1 cellular context compared by ENCODE assay signal in genomic region chr14:68936980-68937379, GRCh38.
TF ChIP-seq lines count a peak whose summit lies in the region.

No MANE protein-coding gene starts in this region.

TF ChIP-seq in WTC11, 78 proteins besides CTCF, POLR2A, EP300 and RAD21 (continued from another document):
- TF ChIP-seq CREM (CRISPR knock-in tag; IDR thresholded peaks at IDR 0.05) (no peak), GTF2I (CRISPR knock-in tag; conservative IDR thresholded peaks at IDR 0.05) (no peak), RORB (CRISPR knock-in tag; IDR thresholded peaks at IDR 0.05) (no peak), AR (CRISPR knock-in tag; IDR thresholded peaks at IDR 0.05) (no peak)
- TF ChIP-seq, protein P1, sequence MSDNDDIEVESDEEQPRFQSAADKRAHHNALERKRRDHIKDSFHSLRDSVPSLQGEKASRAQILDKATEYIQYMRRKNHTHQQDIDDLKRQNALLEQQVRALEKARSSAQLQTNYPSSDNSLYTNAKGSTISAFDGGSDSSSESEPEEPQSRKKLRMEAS (CRISPR knock-in tag; IDR thresholded peaks at IDR 0.05): no peak
